In genomic region chr2:8641516-8641915, GRCh38 we compare ENCODE assay signal across 1 cellular context.
TF ChIP-seq lines count a peak whose summit lies in the region.

No MANE protein-coding gene starts in this region.

TF ChIP-seq in GM23338, 12 proteins besides CTCF, POLR2A, EP300 and RAD21:
- TF ChIP-seq ZNF462 (CRISPR knock-in tag; IDR thresholded peaks at IDR 0.05) (no peak), JUNB (IDR thresholded peaks at IDR 0.05; ENCODE audit: unreplicated experiment) (no peak), EZH2phosphoT487 (IDR thresholded peaks at IDR 0.05; ENCODE audit: unreplicated experiment) (no peak), NANOG (IDR thresholded peaks at IDR 0.05; ENCODE audit: borderline replicate concordance) (no peak), ETS1 (IDR thresholded peaks at IDR 0.05) (no peak), CREB1 (CRISPR knock-in tag; IDR thresholded peaks at IDR 0.05; ENCODE audit: low read depth) (no peak), ZNF114 (CRISPR knock-in tag; IDR thresholded peaks at IDR 0.05) (no peak), STAT1 (IDR thresholded peaks at IDR 0.05; ENCODE audit: unreplicated experiment) (no peak)
TF ChIP-seq in GM23338: peak in this region for 0.
